ENCODE assay signal across 19 cellular contexts in the genomic region with DNA sequence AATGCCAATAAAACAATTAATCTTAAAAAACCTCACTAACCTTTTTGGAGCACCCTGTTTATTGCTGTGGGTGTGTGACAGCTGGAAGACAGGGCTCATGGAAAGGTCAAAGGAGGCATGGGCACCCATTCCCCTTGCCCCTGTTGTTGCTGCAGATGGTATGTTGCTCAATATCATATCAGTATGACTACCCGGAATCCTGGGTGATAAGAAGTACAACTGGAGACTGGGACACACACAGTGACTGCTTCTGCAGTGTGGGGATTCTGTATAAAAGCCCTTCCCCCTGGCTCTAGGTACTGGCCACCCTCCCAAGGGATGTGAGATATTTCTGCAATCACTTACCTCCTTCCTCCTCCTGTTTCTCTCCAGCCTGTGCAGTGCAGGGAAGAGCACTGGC. TPM values are rescaled to one million over a fixed set of nuclear protein-coding genes. Genes with fewer than 3 reads are reported as not detected.
DNase-seq lines count a peak whose midpoint lies in the region; ATAC-seq and TF ChIP-seq lines count a peak whose summit lies in the region.
"Had no signal": no experiment of that assay in that cellular context is flagged by ENCODE, and none has a peak within 500 bp of the region (broad histone marks: within the 10 kb centered on the region; RNA-seq: fewer than 3 reads in every experiment).

No MANE protein-coding gene starts in this region.

- H2AFZ ChIP-seq in OCI-LY3 (ENCODE audit: low read depth, low read length) = no peak overlapping the region

- H3K4me2 ChIP-seq in OCI-LY3 (ENCODE audit: low read length) = no peak overlapping the region

- H3K4me3 ChIP-seq in right atrium auricular region = no peak overlapping the region
- no peak overlapping the region for H3K4me3 ChIP-seq in OCI-LY3 (ENCODE audit: low read length)
- no peak overlapping the region for H3K4me3 ChIP-seq in duodenal mucosa (ENCODE audit: low read depth in 1 of 2, low read length in 2 of 2)
- H3K4me3 ChIP-seq: MG63, SK-N-MC had no signal

- H3K9me3 ChIP-seq in right atrium auricular region (no peaks in the 10 kb centered on the region), OCI-LY3 (ENCODE audit: insufficient read depth, low read length) (no peaks in the 10 kb centered on the region), duodenal mucosa (ENCODE audit: control insufficient read depth in 1 of 2, low read length in 2 of 2) (peaks cover 2 to 9% of the 10 kb centered on the region in 2 donors)
- H3K9me3 ChIP-seq: MG63 had no signal

- H3K4me1 ChIP-seq in right atrium auricular region (no peaks in the 10 kb centered on the region), OCI-LY3 (ENCODE audit: low read length) (peaks cover 83% of the 10 kb centered on the region), duodenal mucosa (ENCODE audit: control insufficient read depth in 1 of 2, insufficient read depth in 2 of 2, low read length in 2 of 2) (peaks cover 20 to 42% of the 10 kb centered on the region in 2 donors)

- intact Hi-C loops in Right ventricle myocardium superior (cut with DNase I) = loop anchor here (10.0 kb wide), 1 partner anchor 553 kb away; no protein-coding TSS in a partner anchor

- H3K27ac ChIP-seq in right atrium auricular region (no peak overlapping the region), OCI-LY3 (ENCODE audit: low read length) (peak overlapping the region; percentile 7; the same call in 1 of the 2 replicates), duodenal mucosa (ENCODE audit: low read depth, low read length) (peak overlapping the region; percentile 1)
- H3K27ac ChIP-seq: SK-N-MC had no signal

- ATAC-seq in Right ventricle myocardium superior (ENCODE audit: poor library complexity) (peak; percentile 34), HG02870 (IDR thresholded peaks at IDR 0.05; ENCODE audit: unreplicated experiment) (no peak), HG03175 (IDR thresholded peaks at IDR 0.05; ENCODE audit: unreplicated experiment) (no peak)

- no peaks in the 10 kb centered on the region for H4K20me1 ChIP-seq in OCI-LY3 (ENCODE audit: insufficient read depth, low read length)

- TF ChIP-seq CTCF in right atrium auricular region (IDR thresholded peaks at IDR 0.05) (no peak), OCI-LY3 (IDR thresholded peaks at IDR 0.05; ENCODE audit: low read depth, low read length) (no peak)

- no peaks in the 10 kb centered on the region for H3K79me2 ChIP-seq in OCI-LY3 (ENCODE audit: low read length)

- H3K36me3 ChIP-seq in right atrium auricular region = no peaks in the 10 kb centered on the region
- H3K36me3 ChIP-seq in OCI-LY3 (replicated peaks; ENCODE audit: low read depth, low read length) = no peaks in the 10 kb centered on the region
- no peaks in the 10 kb centered on the region for H3K36me3 ChIP-seq in duodenal mucosa (ENCODE audit: control insufficient read depth in 1 of 2, insufficient read depth in 2 of 2, low read length in 2 of 2)
- H3K36me3 ChIP-seq: MG63 had no signal

- no peaks in the 10 kb centered on the region for H3K27me3 ChIP-seq in right atrium auricular region
- no peaks in the 10 kb centered on the region for H3K27me3 ChIP-seq in OCI-LY3 (ENCODE audit: low read depth, low read length)
- no peaks in the 10 kb centered on the region for H3K27me3 ChIP-seq in duodenal mucosa (ENCODE audit: control insufficient read depth in 1 of 2, insufficient read depth in 2 of 2, low read length in 2 of 2)
- H3K27me3 ChIP-seq: MG63 had no signal

- DNase-seq in Right ventricle myocardium superior = no peak
- DNase-seq in right atrium auricular region (ENCODE audit: low spot score) = no peak
- DNase-seq in stimulated activated CD4-positive, alpha-beta T cell treated with anti-CD3 and anti-CD28 coated beads, Interleukin-4, amount 100 ng/mL, for 1 hour = no peak
- DNase-seq: CD4-positive, CD25-positive, alpha-beta regulatory T cell; DMS79; MG63; NCI-H1105; NCI-H2081; NCI-H2171; NCI-H526; RPMI8226; SHP77 treated with DMSO at 0.1 percent for 48 hours; SW 1271 had no signal

- H3K9ac ChIP-seq in OCI-LY3 (ENCODE audit: low read length) = no peak overlapping the region
- H3K9ac ChIP-seq in duodenal mucosa (ENCODE audit: low read depth in 1 of 2, low read length in 2 of 2) = no peak overlapping the region

RNA-seq across cellular contexts. Expression of a gene that starts 47.3 kb away (rescaled TPM):
- total RNA-seq in Right ventricle myocardium superior = 9.1 TPM
- total RNA-seq in right atrium auricular region = 1 to 10 TPM in 1 of 2 donors, under 1 TPM in 1; 0.12 to 5.0 TPM
- total RNA-seq: A172; CD4-positive, CD25-positive, alpha-beta regulatory T cell had no signal

Comparison
In these comparisons a context has a peak if more than half of its experiments do, and no peak if none do; other contexts are left out.
1. H3K27ac ChIP-seq: peak in OCI-LY3 (single experiment) and duodenal mucosa (single experiment); none in right atrium auricular region (0 of 2).